In genomic region chr11:120381401-120381800, GRCh38 we compare ENCODE assay signal across 24 cellular contexts. TPM values are rescaled to one million over a fixed set of nuclear protein-coding genes. Genes with fewer than 3 reads are reported as not detected.
DNase-seq lines count a peak whose midpoint lies in the region; ATAC-seq, FAIRE-seq and TF ChIP-seq lines count a peak whose summit lies in the region.
"Had no signal": no experiment of that assay in that cellular context is flagged by ENCODE, and none has a peak within 500 bp of the region (broad histone marks: within the 10 kb centered on the region; RNA-seq: fewer than 3 reads in every experiment).

No MANE protein-coding gene starts in this region.

- peaks cover 6% of the 10 kb centered on the region in 2 donors for H3K9me3 Mint-ChIP-seq in stimulated activated naive B cell treated with anti-CD40 and anti-IgM and Interleukin-4, amounts not matched to agents 10 μg/mL and 1 μg/mL and 100 μg/mL, for 72 hours

- FAIRE-seq in HTR-8/SVneo (lab: Jason Lieb, UNC), result peak; percentile 60

- H3K4me1 ChIP-seq in PC-3 (ENCODE audit: insufficient read depth, low read length), result peaks cover 13% of the 10 kb centered on the region
- peaks cover 18% of the 10 kb centered on the region for H3K4me1 ChIP-seq in endocrine pancreas (ENCODE audit: control insufficient read depth, insufficient read depth, low read length)
- H3K4me1 ChIP-seq in tibial artery, result peaks cover 0 to 73% (median 25%) of the 10 kb centered on the region in 4 donors

- POLR2A ChIA-PET in PC-3 (lab: Charles Lee; ENCODE audit: unreplicated experiment), result no interaction called here

- peaks cover 9 to 10% of the 10 kb centered on the region in 2 donors for H3K36me3 Mint-ChIP-seq in stimulated activated naive B cell treated with anti-CD40 and anti-IgM and Interleukin-4, amounts not matched to agents 10 μg/mL and 1 μg/mL and 100 μg/mL, for 72 hours
- H3K36me3 Mint-ChIP-seq: CD4-positive, CD25-positive, alpha-beta regulatory T cell had no signal

- H3K4me3 ChIP-seq in PC-3 (ENCODE audit: low read length) (no peak overlapping the region), endocrine pancreas (ENCODE audit: control insufficient read depth, insufficient read depth, low read length) (peak overlapping the region; percentile 11), tibial artery (no peak overlapping the region)
- H3K4me3 ChIP-seq: BLaER1, PC-9, SJCRH30 had no signal

- H2AFZ ChIP-seq in PC-3 (ENCODE audit: low read length), result no peak overlapping the region
- H2AFZ ChIP-seq: PC-9 had no signal

- no peak overlapping the region for H3K4me3 Mint-ChIP-seq in stimulated activated naive B cell treated with anti-CD40 and anti-IgM and Interleukin-4, amounts not matched to agents 10 μg/mL and 1 μg/mL and 100 μg/mL, for 72 hours
- H3K4me3 Mint-ChIP-seq: CD4-positive, CD25-positive, alpha-beta regulatory T cell had no signal

- intact Hi-C loops in PC-3 (cut with micrococcal nuclease) (loop anchor here (5.0 kb wide), 1 partner anchor 44 kb away; the partner anchor contains the start of gene ARHGEF12), tibial artery (cut with DNase I; ENCODE audit: low total_unique reads) (no loop called here)

- H3K4me1 Mint-ChIP-seq in stimulated activated naive B cell treated with anti-CD40 and anti-IgM and Interleukin-4, amounts not matched to agents 10 μg/mL and 1 μg/mL and 100 μg/mL, for 72 hours, result peaks cover 8 to 21% of the 10 kb centered on the region in 2 donors

- H3K4me2 ChIP-seq in PC-3 (ENCODE audit: low read length), result 0 out of 2 replicates have a peak overlapping the region, but pooled peaks have one; percentile 47
- H3K4me2 ChIP-seq: BLaER1, PC-9 had no signal

- H3F3A ChIP-seq in PC-3 (ENCODE audit: low read length, unreplicated experiment), result no peaks in the 10 kb centered on the region

- no TSS peak for BruUV-seq in PC-3 (replicated peaks; lab: Mats Ljungman, UMichigan)

- H3K9me2 ChIP-seq in PC-3 (replicated peaks; ENCODE audit: low read length), result no peaks in the 10 kb centered on the region

- no peak overlapping the region for H3K27ac Mint-ChIP-seq in stimulated activated naive B cell treated with anti-CD40 and anti-IgM and Interleukin-4, amounts not matched to agents 10 μg/mL and 1 μg/mL and 100 μg/mL, for 72 hours

- H3K27ac ChIP-seq in PC-3 (ENCODE audit: low read length), result no peak overlapping the region
- H3K27ac ChIP-seq in tibial artery, result no peak overlapping the region
- H3K27ac ChIP-seq: BLaER1, PC-9, SJCRH30 had no signal

- no peaks in the 10 kb centered on the region for H3K9me3 ChIP-seq in PC-3 (ENCODE audit: low read length)
- no peaks in the 10 kb centered on the region for H3K9me3 ChIP-seq in endocrine pancreas (ENCODE audit: control insufficient read depth, low read length)
- no peaks in the 10 kb centered on the region for H3K9me3 ChIP-seq in tibial artery
- H3K9me3 ChIP-seq: SJCRH30 had no signal

- no peaks in the 10 kb centered on the region for H3K27me3 ChIP-seq in PC-3 (ENCODE audit: low read length)
- H3K27me3 ChIP-seq in endocrine pancreas (ENCODE audit: control insufficient read depth, insufficient read depth, low read length), result no peaks in the 10 kb centered on the region
- H3K27me3 ChIP-seq in tibial artery, result no peaks in the 10 kb centered on the region
- H3K27me3 ChIP-seq: BLaER1, SJCRH30 had no signal

- peaks cover 9 to 16% of the 10 kb centered on the region in 2 donors for H3K27me3 Mint-ChIP-seq in stimulated activated naive B cell treated with anti-CD40 and anti-IgM and Interleukin-4, amounts not matched to agents 10 μg/mL and 1 μg/mL and 100 μg/mL, for 72 hours

- H3K36me3 ChIP-seq in PC-3 (ENCODE audit: low read depth, low read length) (no peaks in the 10 kb centered on the region), endocrine pancreas (ENCODE audit: control insufficient read depth, insufficient read depth, low read length) (no peaks in the 10 kb centered on the region), tibial artery (no peaks in the 10 kb centered on the region)
- H3K36me3 ChIP-seq: SJCRH30 had no signal

- no peak overlapping the region for H3K9ac ChIP-seq in PC-3 (ENCODE audit: low read length)
- no peak overlapping the region for H3K9ac ChIP-seq in endocrine pancreas (ENCODE audit: control insufficient read depth, insufficient read depth, low read length)
- H3K9ac ChIP-seq: BLaER1 had no signal

- ATAC-seq in PC-3, result no peak
- no peak for ATAC-seq in stimulated activated naive B cell treated with anti-CD40 and anti-IgM and Interleukin-4, amounts not matched to agents 10 μg/mL and 1 μg/mL and 100 μg/mL, for 72 hours (replicated peaks)
- ATAC-seq: HCT116, Right ventricle myocardium inferior, SK-N-SH treated with all-trans-retinoic acid at 6 μM for 48 hours had no signal

- CTCF ChIA-PET in PC-3 (lab: Charles Lee), result no interaction called here

- DNase-seq in HTR-8/SVneo (ENCODE audit: insufficient read length, low spot score), result no peak
- DNase-seq in PC-3, result no peak
- DNase-seq in AG20443 (ENCODE audit: low spot score), result no peak
- no peak for DNase-seq in NCI-H526 (lab: John Stamatoyannopoulos, UW)
- no peak for DNase-seq in tibial artery
- DNase-seq in stimulated activated naive B cell treated with anti-CD40 and anti-IgM and Interleukin-4, amounts not matched to agents 10 μg/mL and 1 μg/mL and 100 μg/mL, for 72 hours, result no peak
- DNase-seq: ACHN; CD4-positive, CD25-positive, alpha-beta regulatory T cell; DMS53; Karpas-422; NCI-H1105; NCI-H1436 treated with DMSO at 0.1 percent for 48 hours; NCI-H187 treated with DMSO at 0.1 percent for 48 hours; NCI-H2171 treated with DMSO at 0.1 percent for 48 hours; NCI-H524; NCI-H774; NK-92 treated with Interleukin-12 subunit alpha and Interleukin-12 subunit beta, amount 100 ng/mL, for 24 hours; PC-9; SJCRH30 had no signal

- TF ChIP-seq CTCF in PC-3 (conservative IDR thresholded peaks at IDR 0.05; ENCODE audit: low read depth, low read length) (no peak), tibial artery (IDR thresholded peaks at IDR 0.05) (no peak)

- H4K20me1 ChIP-seq in PC-3 (ENCODE audit: low read length), result 0 out of 2 replicates have a peak, but pooled peaks cover 5% of the 10 kb centered on the region

- peaks cover 97% of the 10 kb centered on the region for H3K79me2 ChIP-seq in PC-3 (ENCODE audit: low read length)

RNA-seq across cellular contexts. Expression of gene ARHGEF12, which starts 45.2 kb away (rescaled TPM):
- total RNA-seq in PC-3 (2014; rRNA removed), result 41.0 and 54.4 TPM in 2 replicates

RNA-seq across cellular contexts. Expression of gene TLCD5, which starts 56.3 kb away (rescaled TPM):
- 4.2 and 6.2 TPM in 2 replicates for total RNA-seq in PC-3 (2014; rRNA removed)
